In genomic region chr9:116928283-116928682, GRCh38 we compare ENCODE assay signal across 23 cellular contexts.
DNase-seq lines count a peak whose midpoint lies in the region; ATAC-seq and TF ChIP-seq lines count a peak whose summit lies in the region.
"Had no signal": no experiment of that assay in that cellular context is flagged by ENCODE, and none has a peak within 500 bp of the region (broad histone marks: within the 10 kb centered on the region; RNA-seq: fewer than 3 reads in every experiment).

No MANE protein-coding gene starts in this region.

- intact Hi-C loops in upper lobe of right lung (cut with DNase I) = no loop called here
- intact Hi-C loops in Caco-2 (cut with micrococcal nuclease; ENCODE audit: unreplicated experiment) = no loop called here

- H3K27ac Mint-ChIP-seq in WTC11 (peak overlapping the region; percentile 99), Caco-2 (ENCODE audit: unreplicated experiment) (no peak overlapping the region)
- no peak overlapping the region for H3K27ac Mint-ChIP-seq in activated T-cell treated with anti-CD3 and anti-CD28 coated beads, Interleukin-2, amount 50 U/mL, for 24 hours
- H3K27ac Mint-ChIP-seq: CD4-positive, alpha-beta memory T cell; T-cell had no signal

- H3K36me3 ChIP-seq in hepatocyte (replicated peaks; ENCODE audit: insufficient read depth, low read depth) (no peaks in the 10 kb centered on the region), upper lobe of right lung (no peaks in the 10 kb centered on the region), Caco-2 (ENCODE audit: control insufficient read depth, insufficient read depth, low read length) (no peaks in the 10 kb centered on the region)
- H3K36me3 ChIP-seq: BLaER1, SJCRH30 had no signal

- TF ChIP-seq CTCF in WTC11 (IDR thresholded peaks at IDR 0.05) = no peak
- TF ChIP-seq CTCF in hepatocyte (IDR thresholded peaks at IDR 0.05; ENCODE audit: poor library complexity) = no peak
- TF ChIP-seq CTCF in upper lobe of right lung (IDR thresholded peaks at IDR 0.05) = no peak
- TF ChIP-seq CTCF in Caco-2 (IDR thresholded peaks at IDR 0.05; ENCODE audit: insufficient read depth in 1 of 2, low read depth in 1 of 2, low read length in 1 of 2, severe bottlenecking in 1 of 2, unreplicated experiment in 1 of 2) = no peak

- DNase-seq in NCI-H2171 treated with DMSO at 0.1 percent for 48 hours (lab: John Stamatoyannopoulos, UW) (peak; percentile 15), NCI-H2171 (lab: John Stamatoyannopoulos, UW) (no peak), WTC11 (ENCODE audit: low spot score) (no peak), hepatocyte (ENCODE audit: low spot score) (no peak), upper lobe of right lung (no peak), Caco-2 (no peak)
- no peak for DNase-seq in activated T-cell treated with anti-CD3 and anti-CD28 coated beads, Interleukin-2, amount 50 U/mL, for 24 hours
- DNase-seq: CD4-positive, alpha-beta memory T cell; GM23248; IMR-90; NCI-H1105 treated with DMSO at 0.1 percent for 48 hours; NCI-H1694; NCI-H2081; NCI-H446; NCI-H526; OCI-M1; T-cell had no signal

- no TSS peak for BruUV-seq in Caco-2 (replicated peaks; lab: Mats Ljungman, UMichigan)

- H3K9me3 Mint-ChIP-seq in WTC11 (peaks cover 3% of the 10 kb centered on the region; the same call in 1 of the 2 replicates), Caco-2 (ENCODE audit: unreplicated experiment) (no peaks in the 10 kb centered on the region)
- no peaks in the 10 kb centered on the region for H3K9me3 Mint-ChIP-seq in activated T-cell treated with anti-CD3 and anti-CD28 coated beads, Interleukin-2, amount 50 U/mL, for 24 hours
- H3K9me3 Mint-ChIP-seq: T-cell had no signal

- no peaks in the 10 kb centered on the region for H3K36me3 Mint-ChIP-seq in WTC11
- no peaks in the 10 kb centered on the region for H3K36me3 Mint-ChIP-seq in activated T-cell treated with anti-CD3 and anti-CD28 coated beads, Interleukin-2, amount 50 U/mL, for 24 hours (ENCODE audit: low read depth)
- no peaks in the 10 kb centered on the region for H3K36me3 Mint-ChIP-seq in Caco-2 (ENCODE audit: insufficient read depth, unreplicated experiment)
- H3K36me3 Mint-ChIP-seq: CD4-positive, alpha-beta memory T cell; T-cell had no signal

- H3K4me1 ChIP-seq in hepatocyte (ENCODE audit: insufficient read depth) (peaks cover 9% of the 10 kb centered on the region), upper lobe of right lung (no peaks in the 10 kb centered on the region), Caco-2 (peaks cover 8% of the 10 kb centered on the region; the same call in 1 of the 2 replicates)

- CTCF ChIA-PET in WTC11 (lab: Charles Lee) (interaction anchor here (1.8 kb wide), 1 partner anchor 67 kb away, joined by 8 read pairs; no protein-coding TSS in a partner anchor), Caco-2 (lab: Charles Lee) (interaction anchor here (0.5 kb wide), 1 partner anchor 559 kb away, joined by 3 read pairs; no protein-coding TSS in a partner anchor)

- H3K9me3 ChIP-seq in hepatocyte (ENCODE audit: low read depth) (no peaks in the 10 kb centered on the region), upper lobe of right lung (no peaks in the 10 kb centered on the region), Caco-2 (no peaks in the 10 kb centered on the region)
- H3K9me3 ChIP-seq: BLaER1, SJCRH30 had no signal

- WGBS in hepatocyte (ENCODE audit: low lambda C conversion rate, missing lambda C conversion rate) = 42% methylated on average over 2 of the region's 2 CpGs

- H3K4me3 Mint-ChIP-seq in WTC11 = no peak overlapping the region
- H3K4me3 Mint-ChIP-seq in activated T-cell treated with anti-CD3 and anti-CD28 coated beads, Interleukin-2, amount 50 U/mL, for 24 hours = no peak overlapping the region
- H3K4me3 Mint-ChIP-seq in Caco-2 (ENCODE audit: unreplicated experiment) = no peak overlapping the region
- H3K4me3 Mint-ChIP-seq: CD4-positive, alpha-beta memory T cell; T-cell had no signal

- peaks cover 46% of the 10 kb centered on the region for H3K4me1 Mint-ChIP-seq in WTC11
- no peaks in the 10 kb centered on the region for H3K4me1 Mint-ChIP-seq in activated T-cell treated with anti-CD3 and anti-CD28 coated beads, Interleukin-2, amount 50 U/mL, for 24 hours (ENCODE audit: low read depth)
- peaks cover 12% of the 10 kb centered on the region for H3K4me1 Mint-ChIP-seq in Caco-2 (ENCODE audit: low read depth, unreplicated experiment)
- H3K4me1 Mint-ChIP-seq: CD4-positive, alpha-beta memory T cell; T-cell had no signal

- H3K27ac ChIP-seq in hepatocyte (peak overlapping the region; percentile 33), upper lobe of right lung (no peak overlapping the region)
- H3K27ac ChIP-seq: 22Rv1, BLaER1, GM23248, KMS-11, SJCRH30 had no signal

- H4K20me1 ChIP-seq in hepatocyte (ENCODE audit: insufficient read depth, poor library complexity, severe bottlenecking) = no peaks in the 10 kb centered on the region
- H4K20me1 ChIP-seq: BLaER1 had no signal

- H3K27me3 ChIP-seq in hepatocyte (no peaks in the 10 kb centered on the region), upper lobe of right lung (no peaks in the 10 kb centered on the region), Caco-2 (replicated peaks; ENCODE audit: control insufficient read depth, insufficient read depth, low read length) (no peaks in the 10 kb centered on the region)
- H3K27me3 ChIP-seq: BLaER1, SJCRH30 had no signal

- H3K79me2 ChIP-seq in hepatocyte = no peaks in the 10 kb centered on the region

- no peaks in the 10 kb centered on the region for H3K9me2 ChIP-seq in hepatocyte (replicated peaks; ENCODE audit: insufficient read depth)

- H3K27me3 Mint-ChIP-seq in WTC11 (ENCODE audit: low read depth) (no peaks in the 10 kb centered on the region), Caco-2 (ENCODE audit: insufficient read depth, unreplicated experiment) (peaks cover 7% of the 10 kb centered on the region)
- H3K27me3 Mint-ChIP-seq in activated T-cell treated with anti-CD3 and anti-CD28 coated beads, Interleukin-2, amount 50 U/mL, for 24 hours = peaks cover 4% of the 10 kb centered on the region

- no peak overlapping the region for H2AFZ ChIP-seq in hepatocyte
- H2AFZ ChIP-seq: GM23248 had no signal

- no peak for ATAC-seq in WTC11
- peak; percentile 49 for ATAC-seq in upper lobe of right lung
- ATAC-seq in GM18502 (IDR thresholded peaks at IDR 0.05; ENCODE audit: poor library complexity, unreplicated experiment) = no peak
- ATAC-seq: HCT116, T-cell had no signal

- no peak overlapping the region for H3K4me2 ChIP-seq in hepatocyte
- H3K4me2 ChIP-seq: KMS-11 had no signal

- POLR2A ChIA-PET in WTC11 (lab: Charles Lee) = no interaction called here
- POLR2A ChIA-PET in Caco-2 (lab: Charles Lee) = no interaction called here

- H3K4me3 ChIP-seq in hepatocyte (no peak overlapping the region), upper lobe of right lung (no peak overlapping the region), Caco-2 (ENCODE audit: low read depth, low read length) (no peak overlapping the region)
- H3K4me3 ChIP-seq: BLaER1, GM23248, SJCRH30 had no signal

TF ChIP-seq in WTC11, 78 proteins besides CTCF, POLR2A, EP300 and RAD21 (continues in another document):
- TF ChIP-seq E2F5 (CRISPR knock-in tag; IDR thresholded peaks at IDR 0.05) = no peak
- no peak for TF ChIP-seq ATF6 (CRISPR knock-in tag; IDR thresholded peaks at IDR 0.05)
- TF ChIP-seq HMGXB4 (CRISPR knock-in tag; IDR thresholded peaks at IDR 0.05) = no peak
- no peak for TF ChIP-seq ZSCAN18 (CRISPR knock-in tag; IDR thresholded peaks at IDR 0.05)
